Comparison of ENCODE assay signal across 37 cellular contexts in the genomic region with DNA sequence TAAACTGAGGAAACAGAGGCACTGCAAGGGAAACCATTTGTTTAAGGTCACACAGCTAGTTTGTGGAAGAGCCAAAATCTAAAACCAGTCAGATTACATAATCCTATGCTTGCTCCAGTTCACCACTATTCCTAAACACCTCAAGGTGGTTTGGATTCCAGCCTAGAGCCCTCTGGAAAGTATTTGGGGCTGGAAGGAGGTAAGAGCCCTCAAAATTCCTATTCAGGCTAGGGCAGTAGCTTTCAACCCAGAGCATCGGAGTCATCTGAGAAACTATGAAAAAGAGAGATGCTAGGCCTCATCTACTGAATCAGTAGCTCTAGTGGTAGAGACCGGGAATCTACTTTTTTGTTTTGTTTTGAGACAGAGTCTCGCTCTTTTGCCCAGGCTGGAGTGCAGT. TPM values are rescaled to one million over a fixed set of nuclear protein-coding genes. Genes with fewer than 3 reads are reported as not detected.
"Had no signal": no experiment of that assay in that cellular context is flagged by ENCODE, and none has a peak within 500 bp of the region (broad histone marks: within the 10 kb centered on the region; RNA-seq: fewer than 3 reads in every experiment).

No MANE protein-coding gene starts in this region.

- H3K27ac ChIP-seq: adrenal gland, body of pancreas, brain microvascular endothelial cell, breast epithelium, VCaP had no signal

- H3K4me3 ChIP-seq: adrenal gland, body of pancreas, breast epithelium had no signal

- DNase-seq: activated B cell treated with CpG ODN at 0.5 μM for 24 hours; activated CD4-positive, alpha-beta memory T cell treated with anti-CD3 and anti-CD28 coated beads, Interleukin-2, amount 10 ng/mL, durations not matched to agents 7 days and 5 days; activated CD4-positive, alpha-beta T cell treated with anti-CD3 and anti-CD28 coated beads for 4 hours; activated CD4-positive, alpha-beta T cell treated with anti-CD3 and anti-CD28 coated beads, Interleukin-2, amount 10 ng/mL, durations not matched to agents 24 days and 14 days; activated CD4-positive, alpha-beta T cell treated with anti-CD3 and anti-CD28 coated beads, Interleukin-2, amount 50 U/mL, for 1 hour; activated CD4-positive, alpha-beta T cell treated with anti-CD3 and anti-CD28 coated beads, Interleukin-2, amount 50 U/mL, for 48 hours; activated CD4-positive, CD25-positive, alpha-beta regulatory T cell treated with anti-CD3 and anti-CD28 coated beads, Interleukin-2, amount 50 U/mL, for 72 hours; activated CD8-positive, alpha-beta memory T cell treated with anti-CD3 and anti-CD28 coated beads for 24 hours; activated CD8-positive, alpha-beta memory T cell treated with anti-CD3 and anti-CD28 coated beads, Interleukin-2, amount 10 ng/mL, durations not matched to agents 7 days and 5 days; activated CD8-positive, alpha-beta memory T cell treated with anti-CD3 and anti-CD28 coated beads, Interleukin-2, amount 50 U/mL, for 48 hours; activated CD8-positive, alpha-beta T cell treated with anti-CD3 and anti-CD28 coated beads, Interleukin-2, amount 10 ng/mL, durations not matched to agents 7 days and 5 days; activated effector memory CD4-positive, alpha-beta T cell treated with anti-CD3 and anti-CD28 coated beads, Interleukin-2, amount 50 U/mL, for 16 hours; activated gamma-delta T cell treated with Interleukin-2 at 50 U/mL for 16 hours; activated naive CD4-positive, alpha-beta T cell; activated naive CD4-positive, alpha-beta T cell treated with anti-CD3 and anti-CD28 coated beads for 36 hours; activated naive CD4-positive, alpha-beta T cell treated with anti-CD3 and anti-CD28 coated beads, Interleukin-2, amount 50 U/mL, for 16 hours; activated naive CD8-positive, alpha-beta T cell treated with anti-CD3 and anti-CD28 coated beads for 36 hours; activated T-cell treated with anti-CD3 and anti-CD28 coated beads, Interleukin-2, amount 50 U/mL, for 1 hour; activated T-cell treated with anti-CD3 and anti-CD28 coated beads, Interleukin-2, amount 50 U/mL, for 4 hours; activated T-cell treated with anti-CD3 and anti-CD28 coated beads, Interleukin-2, amount 50 U/mL, for 72 hours; amniotic stem cell; body of pancreas; brain microvascular endothelial cell; central memory CD4-positive, alpha-beta T cell; T-helper 1 cell; T-helper 2 cell; T-helper 9 cell had no signal

- ATAC-seq: activated CD8-positive, alpha-beta memory T cell treated with anti-CD3 and anti-CD28 coated beads, Interleukin-2, amount 10 ng/mL, durations not matched to agents 7 days and 5 days; activated CD8-positive, alpha-beta T cell treated with anti-CD3 and anti-CD28 coated beads, Interleukin-2, amount 10 ng/mL, durations not matched to agents 7 days and 5 days; activated naive CD4-positive, alpha-beta T cell treated with anti-CD3 and anti-CD28 coated beads, Interleukin-2, amount 50 U/mL, for 72 hours; activated T-cell treated with anti-CD3 and anti-CD28 coated beads, Interleukin-2, amount 50 U/mL, for 4 hours; activated T-cell treated with anti-CD3 and anti-CD28 coated beads, Interleukin-2, amount 50 U/mL, for 72 hours; activated T-helper 17 cell treated with anti-CD3 and anti-CD28 coated beads, Interleukin-2, amount 50 U/mL, for 72 hours; body of pancreas had no signal

- H3K4me1 ChIP-seq: adrenal gland, body of pancreas, breast epithelium had no signal

- H3K36me3 ChIP-seq: adrenal gland, brain microvascular endothelial cell, breast epithelium had no signal

- H3K27me3 ChIP-seq: adrenal gland, body of pancreas, brain microvascular endothelial cell, breast epithelium had no signal

RNA-seq across cellular contexts. Expression of gene HNF1A, which starts 58.2 kb away (rescaled TPM):
- total RNA-seq: activated B cell treated with CpG ODN at 0.5 μM for 24 hours; activated CD4-positive, alpha-beta memory T cell treated with anti-CD3 and anti-CD28 coated beads, Interleukin-2, amount 10 ng/mL, durations not matched to agents 7 days and 5 days; activated CD4-positive, alpha-beta T cell treated with anti-CD3 and anti-CD28 coated beads, Interleukin-2, amount 10 ng/mL, durations not matched to agents 24 days and 14 days; activated CD8-positive, alpha-beta memory T cell treated with anti-CD3 and anti-CD28 coated beads, Interleukin-2, amount 10 ng/mL, durations not matched to agents 7 days and 5 days; activated CD8-positive, alpha-beta T cell treated with anti-CD3 and anti-CD28 coated beads, Interleukin-2, amount 10 ng/mL, durations not matched to agents 7 days and 5 days; activated naive CD4-positive, alpha-beta T cell treated with anti-CD3 and anti-CD28 coated beads for 36 hours; activated naive CD4-positive, alpha-beta T cell treated with anti-CD3 and anti-CD28 coated beads, Interleukin-2, amount 50 U/mL, for 72 hours; activated naive CD8-positive, alpha-beta T cell treated with anti-CD3 and anti-CD28 coated beads for 36 hours; activated T-cell treated with anti-CD3 and anti-CD28 coated beads, Interleukin-2, amount 50 U/mL, for 4 hours; activated T-cell treated with anti-CD3 and anti-CD28 coated beads, Interleukin-2, amount 50 U/mL, for 72 hours; activated T-helper 1 cell treated with anti-CD3 and anti-CD28 coated beads, Interleukin-12 subunit alpha, Interleukin-12 subunit beta, Interleukin-2, Interleukin-4 antibody, amounts not matched to agents 30 ng/mL and 10 ng/mL and 1 ng/mL, durations not matched to agents 14 hours and 24 hours and 36 hours; activated T-helper 17 cell treated with anti-CD3 and anti-CD28 coated beads, Interleukin-2, amount 50 U/mL, for 72 hours; aorta; astrocyte; cardiac septum; cerebellum had no signal
